Comparison of ENCODE assay signal across 20 cellular contexts in genomic region chr10:101956898-101957297, GRCh38.
DNase-seq lines count a peak whose midpoint lies in the region; ATAC-seq, FAIRE-seq and TF ChIP-seq lines count a peak whose summit lies in the region.
"Had no signal": no experiment of that assay in that cellular context is flagged by ENCODE, and none has a peak within 500 bp of the region (broad histone marks: within the 10 kb centered on the region; RNA-seq: fewer than 3 reads in every experiment).

No MANE protein-coding gene starts in this region.

- H3K9me3 Mint-ChIP-seq in activated CD4-positive, alpha-beta T cell treated with anti-CD3 and anti-CD28 coated beads, Interleukin-2, amount 10 ng/mL, durations not matched to agents 7 days and 5 days, result no peaks in the 10 kb centered on the region
- H3K9me3 Mint-ChIP-seq in memory B cell, result peaks cover 3% of the 10 kb centered on the region
- H3K9me3 Mint-ChIP-seq in stimulated activated memory B cell treated with anti-CD40 and anti-IgM and Interleukin-4, amounts not matched to agents 10 μg/mL and 1 μg/mL and 100 μg/mL, for 72 hours, result peaks cover 6% of the 10 kb centered on the region

- H3K27me3 Mint-ChIP-seq in activated CD4-positive, alpha-beta T cell treated with anti-CD3 and anti-CD28 coated beads, Interleukin-2, amount 10 ng/mL, durations not matched to agents 7 days and 5 days, result no peaks in the 10 kb centered on the region
- no peaks in the 10 kb centered on the region for H3K27me3 Mint-ChIP-seq in memory B cell
- H3K27me3 Mint-ChIP-seq in stimulated activated memory B cell treated with anti-CD40 and anti-IgM and Interleukin-4, amounts not matched to agents 10 μg/mL and 1 μg/mL and 100 μg/mL, for 72 hours, result no peaks in the 10 kb centered on the region
- H3K27me3 Mint-ChIP-seq: CD4-positive, alpha-beta memory T cell had no signal

- H3K27ac Mint-ChIP-seq in activated CD4-positive, alpha-beta T cell treated with anti-CD3 and anti-CD28 coated beads, Interleukin-2, amount 10 ng/mL, durations not matched to agents 7 days and 5 days, result peak overlapping the region; percentile 56
- H3K27ac Mint-ChIP-seq in memory B cell, result peak overlapping the region; percentile 82
- H3K27ac Mint-ChIP-seq in stimulated activated memory B cell treated with anti-CD40 and anti-IgM and Interleukin-4, amounts not matched to agents 10 μg/mL and 1 μg/mL and 100 μg/mL, for 72 hours, result peak overlapping the region; percentile 10

- no peaks in the 10 kb centered on the region for H3K4me1 Mint-ChIP-seq in activated CD4-positive, alpha-beta T cell treated with anti-CD3 and anti-CD28 coated beads, Interleukin-2, amount 10 ng/mL, durations not matched to agents 7 days and 5 days
- peaks cover 22% of the 10 kb centered on the region for H3K4me1 Mint-ChIP-seq in memory B cell
- peaks cover 15% of the 10 kb centered on the region for H3K4me1 Mint-ChIP-seq in stimulated activated memory B cell treated with anti-CD40 and anti-IgM and Interleukin-4, amounts not matched to agents 10 μg/mL and 1 μg/mL and 100 μg/mL, for 72 hours

- peaks cover 44% of the 10 kb centered on the region for H3K36me3 Mint-ChIP-seq in activated CD4-positive, alpha-beta T cell treated with anti-CD3 and anti-CD28 coated beads, Interleukin-2, amount 10 ng/mL, durations not matched to agents 7 days and 5 days (ENCODE audit: low read depth)
- H3K36me3 Mint-ChIP-seq in memory B cell, result peaks cover 46% of the 10 kb centered on the region
- H3K36me3 Mint-ChIP-seq in stimulated activated memory B cell treated with anti-CD40 and anti-IgM and Interleukin-4, amounts not matched to agents 10 μg/mL and 1 μg/mL and 100 μg/mL, for 72 hours, result peaks cover 77% of the 10 kb centered on the region

- no peak for TF ChIP-seq POLR2A in GM12892 (IDR thresholded peaks at IDR 0.05; ENCODE audit: low read depth, low read length)

- H3K4me3 Mint-ChIP-seq in activated CD4-positive, alpha-beta T cell treated with anti-CD3 and anti-CD28 coated beads, Interleukin-2, amount 10 ng/mL, durations not matched to agents 7 days and 5 days, result no peak overlapping the region
- H3K4me3 Mint-ChIP-seq in memory B cell, result no peak overlapping the region
- H3K4me3 Mint-ChIP-seq in stimulated activated memory B cell treated with anti-CD40 and anti-IgM and Interleukin-4, amounts not matched to agents 10 μg/mL and 1 μg/mL and 100 μg/mL, for 72 hours, result no peak overlapping the region
- H3K4me3 Mint-ChIP-seq: CD4-positive, alpha-beta memory T cell had no signal

- POLR2A ChIA-PET in activated CD4-positive, alpha-beta T cell treated with anti-CD3 and anti-CD28 coated beads, Interleukin-2, amount 10 ng/mL, durations not matched to agents 7 days and 5 days (lab: Charles Lee), result no interaction called here

- DNase-seq in activated CD4-positive, alpha-beta T cell treated with anti-CD3 and anti-CD28 coated beads, Interleukin-2, amount 10 ng/mL, durations not matched to agents 7 days and 5 days, result no peak
- no peak for DNase-seq in activated CD4-positive, alpha-beta T cell treated with anti-CD3 and anti-CD28 coated beads, Interleukin-2, amount 50 U/mL, for 48 hours
- DNase-seq in GM12892 (ENCODE audit: insufficient read length) (no peak), memory B cell (ENCODE audit: low spot score in 2 of 2) (no peak), GDM1 (lab: John Stamatoyannopoulos, UW) (no peak), glomerular visceral epithelial cell (ENCODE audit: extremely low spot score) (no peak)
- DNase-seq: C1 segment of cervical spinal cord; Calu3; CD4-positive, alpha-beta memory T cell; COR-L47; DMS53; DMS79 treated with DMSO at 0.1 percent for 48 hours; GM23248; H7; HCEC 1CT had no signal

- no peak for ATAC-seq in memory B cell (ENCODE audit: low read depth)
- ATAC-seq in stimulated activated memory B cell treated with anti-CD40 and anti-IgM and Interleukin-4, amounts not matched to agents 10 μg/mL and 1 μg/mL and 100 μg/mL, for 72 hours, result no peak
- no peak for ATAC-seq in GM21717 (IDR thresholded peaks at IDR 0.05; ENCODE audit: unreplicated experiment)

- CTCF ChIA-PET in activated CD4-positive, alpha-beta T cell treated with anti-CD3 and anti-CD28 coated beads, Interleukin-2, amount 10 ng/mL, durations not matched to agents 7 days and 5 days (lab: Charles Lee), result interaction anchor here (0.6 to 1.2 kb wide), 3 partner anchors 19 to 67 kb away, joined by 3 read pairs; no protein-coding TSS in a partner anchor

- FAIRE-seq in GM12892 (lab: Jason Lieb, UNC), result peak; percentile 48
- FAIRE-seq: A204.1, GM18507, H1 had no signal

Comparison
In these comparisons a context has a peak if more than half of its experiments do, and no peak if none do; other contexts are left out.
1. H3K27ac Mint-ChIP-seq: peak in every context shown above with its lines; median percentile 82 in memory B cell; 56 in activated CD4-positive, alpha-beta T cell treated with anti-CD3 and anti-CD28 coated beads, Interleukin-2, amount 10 ng/mL, durations not matched to agents 7 days and 5 days; 10 in stimulated activated memory B cell treated with anti-CD40 and anti-IgM and Interleukin-4, amounts not matched to agents 10 μg/mL and 1 μg/mL and 100 μg/mL, for 72 hours.